ENCODE assay signal across 8 cellular contexts in genomic region chr18:79964330-79965118, GRCh38. TPM values are rescaled to one million over a fixed set of nuclear protein-coding genes. Genes with fewer than 3 reads are reported as not detected.
DNase-seq lines count a peak whose midpoint lies in the region; ATAC-seq and TF ChIP-seq lines count a peak whose summit lies in the region.

TSS of gene HSBP1L1 (plus strand) at chr18:79964643. CDS start at chr18:79964736, 93 bp downstream.

- DNase-seq in T1000 (lab: John Stamatoyannopoulos, UW) = peak; percentile 13
- DNase-seq in mammary epithelial cell = peak; percentile 48
- peak; percentile 37 for DNase-seq in iris pigment epithelial cell (ENCODE audit: low read depth)
- peak; percentile 80 for DNase-seq in stimulated activated CD4-positive, alpha-beta T cell treated with anti-CD3 and anti-CD28 coated beads, Interleukin-15, amount 100 ng/mL, for 24 hours
- no peak for DNase-seq in NCI-H524 treated with DMSO at 0.1 percent for 48 hours (lab: John Stamatoyannopoulos, UW)

- H3F3A ChIP-seq in DOHH2 (ENCODE audit: control insufficient read depth, insufficient read depth) = peaks cover 22% of the 10 kb centered on the region

- peaks cover 20% of the 10 kb centered on the region for H3K36me3 ChIP-seq in DOHH2 (ENCODE audit: control insufficient read depth, low read length)
- no peaks in the 10 kb centered on the region for H3K36me3 ChIP-seq in HUES64 (ENCODE audit: insufficient read depth, low read length)
- peaks cover 8% of the 10 kb centered on the region for H3K36me3 ChIP-seq in mammary epithelial cell (ENCODE audit: insufficient read depth, low read length)

- WGBS in HUES64 = 9% methylated on average over 72 of the region's 73 CpGs
- WGBS in mammary epithelial cell (ENCODE audit: low coverage, missing lambda C conversion rate) = 22% methylated on average over 4 of the region's 73 CpGs

- H3K27ac ChIP-seq in DOHH2 (ENCODE audit: low read depth, low read length) (peak within 1 kb of the TSS; percentile 78), HUES64 (ENCODE audit: low read depth, low read length) (peak within 1 kb of the TSS; percentile 0; the same call in 1 of the 2 replicates), mammary epithelial cell (ENCODE audit: insufficient read depth, low read depth, low read length) (peak within 1 kb of the TSS; percentile 71)

- in situ Hi-C loops in mammary epithelial cell (cut with MboI; ENCODE audit: low sequenced_read_pairs in 2 of 2) = no loop called here

- no peaks in the 10 kb centered on the region for H3K9me2 ChIP-seq in DOHH2 (replicated peaks; ENCODE audit: control insufficient read depth, low read length)

- peak within 1 kb of the TSS; percentile 71 for H2AFZ ChIP-seq in mammary epithelial cell (ENCODE audit: low read depth, low read length)

- H3K9me3 ChIP-seq in DOHH2 (ENCODE audit: control insufficient read depth, insufficient read depth, low read length) = no peaks in the 10 kb centered on the region
- H3K9me3 ChIP-seq in HUES64 (ENCODE audit: insufficient read depth, low read depth, low read length) = no peaks in the 10 kb centered on the region
- H3K9me3 ChIP-seq in mammary epithelial cell (replicated peaks; ENCODE audit: insufficient read depth, low read length) = no peaks in the 10 kb centered on the region

- H3K79me2 ChIP-seq in DOHH2 (ENCODE audit: control insufficient read depth, low read length) = peaks cover 48% of the 10 kb centered on the region
- peaks cover 37% of the 10 kb centered on the region for H3K79me2 ChIP-seq in mammary epithelial cell (ENCODE audit: insufficient read depth, low read length)

- H3K4me1 ChIP-seq in DOHH2 (ENCODE audit: control insufficient read depth, low read length) = peaks cover 73% of the 10 kb centered on the region
- H3K4me1 ChIP-seq in HUES64 (ENCODE audit: insufficient read depth, low read length) = peaks cover 20% of the 10 kb centered on the region
- peaks cover 54% of the 10 kb centered on the region for H3K4me1 ChIP-seq in mammary epithelial cell (ENCODE audit: insufficient read depth, low read length)

- H3K4me2 ChIP-seq in DOHH2 (ENCODE audit: low read length) (peak within 1 kb of the TSS; percentile 80), mammary epithelial cell (ENCODE audit: insufficient read depth, low read depth, low read length) (peak within 1 kb of the TSS; percentile 95)

- CTCF ChIA-PET in mammary epithelial cell (lab: Charles Lee; ENCODE audit: low non-redundant PET) = no interaction called here

- peak within 1 kb of the TSS; percentile 74 for H3K4me3 ChIP-seq in DOHH2 (ENCODE audit: low read length)
- H3K4me3 ChIP-seq in HUES64 (ENCODE audit: low read length) = peak within 1 kb of the TSS; percentile 48
- H3K4me3 ChIP-seq in mammary epithelial cell (replicated peaks in 1 of 3; ENCODE audit: insufficient read depth in 1 of 3, low read depth in 2 of 3, low read length in 3 of 3) = peak within 1 kb of the TSS; percentile 65 to 82 (median 72)

- intact Hi-C loops in mammary epithelial cell (cut with micrococcal nuclease) = loop anchor here (2.0 to 5.0 kb wide), 4 partner anchors 22 to 977 kb away; no protein-coding TSS in a partner anchor

- dilution Hi-C loops in mammary epithelial cell (cut with HindIII; ENCODE audit: low sequenced_read_pairs) = no loop called here

- BruUV-seq in mammary epithelial cell (replicated peaks; lab: Mats Ljungman, UMichigan) = no TSS peak

- peak within 1 kb of the TSS; percentile 24; the same call in 1 of the 2 replicates for H3K9ac ChIP-seq in HUES64 (ENCODE audit: low read depth, low read length)
- peak within 1 kb of the TSS; percentile 67 for H3K9ac ChIP-seq in mammary epithelial cell (ENCODE audit: insufficient read depth, low read length)

- H3K27me3 ChIP-seq in DOHH2 (ENCODE audit: control insufficient read depth, low read length) = no peaks in the 10 kb centered on the region
- H3K27me3 ChIP-seq in HUES64 (ENCODE audit: insufficient read depth, low read length) = peaks cover 59% of the 10 kb centered on the region
- H3K27me3 ChIP-seq in mammary epithelial cell (ENCODE audit: insufficient read depth, low read length) = no peaks in the 10 kb centered on the region

- TF ChIP-seq CTCF in DOHH2 (IDR thresholded peaks at IDR 0.05; ENCODE audit: low read depth, low read length, poor library complexity, severe bottlenecking) (no peak), mammary epithelial cell (conservative IDR thresholded peaks at IDR 0.05 in 1 of 2, IDR thresholded peaks at IDR 0.05 in 1 of 2; ENCODE audit: extremely low read depth in 1 of 2, insufficient read depth in 1 of 2, low read depth in 1 of 2, low read length in 2 of 2) (peak in 1 of 2 donors; percentile 38)

- peak; percentile 93 for ATAC-seq in GM21381 (IDR thresholded peaks at IDR 0.05; ENCODE audit: unreplicated experiment)

- H4K20me1 ChIP-seq in DOHH2 (ENCODE audit: control insufficient read depth, insufficient read depth, low read depth, low read length) = no peaks in the 10 kb centered on the region
- H4K20me1 ChIP-seq in mammary epithelial cell (ENCODE audit: insufficient read depth, low read length) = no peaks in the 10 kb centered on the region

RNA-seq across cellular contexts. Expression of gene HSBP1L1, which starts in this region (rescaled TPM):
- 0.95 TPM for polyA plus RNA-seq in HUES64 (2013, experiment 1 of 2)
- 0.63 TPM for polyA plus RNA-seq in HUES64 (2013, experiment 2 of 2)
- total RNA-seq in mammary epithelial cell = 10 to 100 TPM; 14.2 to 33.8 TPM
- polyA plus RNA-seq in mammary epithelial cell = 21.0 TPM
- 22.9 TPM for polyA minus RNA-seq in mammary epithelial cell

Comparison
In these comparisons a context has a peak if more than half of its experiments do, and no peak if none do; other contexts are left out.
1. H3K27ac ChIP-seq: peak in every context shown above with its lines; median percentile 78 in DOHH2; 71 in mammary epithelial cell; 0 in HUES64.